Comparison of ENCODE assay signal across 29 cellular contexts in genomic region chr18:9984025-9984424, GRCh38.
"Had no signal": no experiment of that assay in that cellular context is flagged by ENCODE, and none has a peak within 500 bp of the region (broad histone marks: within the 10 kb centered on the region; RNA-seq: fewer than 3 reads in every experiment).

No MANE protein-coding gene starts in this region.

- H3K4me1 ChIP-seq: ascending aorta, suprapubic skin, tibial artery, upper lobe of right lung had no signal

- H3K27ac ChIP-seq: ascending aorta, brain microvascular endothelial cell, epithelial cell of prostate, neutrophil, spleen, suprapubic skin, tibial artery, upper lobe of right lung, WERI-Rb-1 had no signal

- H3K4me3 ChIP-seq: ascending aorta, esophagus squamous epithelium, mucosa of descending colon, ovary, spleen, suprapubic skin, tibial artery, upper lobe of right lung had no signal

- H3K9me3 ChIP-seq: ascending aorta, esophagus squamous epithelium, mucosa of descending colon, neutrophil, ovary, spleen, suprapubic skin, tibial artery, upper lobe of right lung had no signal

- DNase-seq: activated CD4-positive, alpha-beta memory T cell treated with anti-CD3 and anti-CD28 coated beads, Interleukin-2, amount 10 ng/mL, durations not matched to agents 7 days and 5 days; activated CD4-positive, alpha-beta T cell treated with anti-CD3 and anti-CD28 coated beads for 48 hours; activated CD8-positive, alpha-beta memory T cell treated with anti-CD3 and anti-CD28 coated beads, Interleukin-2, amount 50 U/mL, for 48 hours; activated gamma-delta T cell; activated naive CD4-positive, alpha-beta T cell treated with anti-CD3 and anti-CD28 coated beads, Interleukin-2, amount 10 ng/mL, durations not matched to agents 7 days and 5 days; activated naive CD8-positive, alpha-beta T cell treated with anti-CD3 and anti-CD28 coated beads, Interleukin-2, amount 10 ng/mL, durations not matched to agents 7 days and 5 days; activated T-cell treated with anti-CD3 and anti-CD28 coated beads, Interleukin-2, amount 50 U/mL, for 24 hours; brain microvascular endothelial cell; central memory CD4-positive, alpha-beta T cell; effector CD4-positive, alpha-beta T cell; esophagus squamous epithelium; hippocampal formation; kidney; mucosa of descending colon; nephron progenitor cell; ovary; spleen; stimulated activated naive CD4-positive, alpha-beta T cell; SW 1271; T-helper 17 cell; T1000; tibial artery; upper lobe of right lung; WERI-Rb-1 had no signal

- H3K36me3 ChIP-seq: ascending aorta, brain microvascular endothelial cell, esophagus squamous epithelium, neutrophil, ovary, spleen, suprapubic skin, tibial artery, upper lobe of right lung, WERI-Rb-1 had no signal

- ATAC-seq: activated CD4-positive, CD25-positive, alpha-beta regulatory T cell treated with anti-CD3 and anti-CD28 coated beads, Interleukin-2, amount 50 U/mL, for 24 hours; mucosa of descending colon; T-helper 17 cell; upper lobe of right lung had no signal

- H3K27me3 ChIP-seq: ascending aorta, brain microvascular endothelial cell, esophagus squamous epithelium, neutrophil, ovary, spleen, suprapubic skin, tibial artery, upper lobe of right lung had no signal
